In the genomic region with DNA sequence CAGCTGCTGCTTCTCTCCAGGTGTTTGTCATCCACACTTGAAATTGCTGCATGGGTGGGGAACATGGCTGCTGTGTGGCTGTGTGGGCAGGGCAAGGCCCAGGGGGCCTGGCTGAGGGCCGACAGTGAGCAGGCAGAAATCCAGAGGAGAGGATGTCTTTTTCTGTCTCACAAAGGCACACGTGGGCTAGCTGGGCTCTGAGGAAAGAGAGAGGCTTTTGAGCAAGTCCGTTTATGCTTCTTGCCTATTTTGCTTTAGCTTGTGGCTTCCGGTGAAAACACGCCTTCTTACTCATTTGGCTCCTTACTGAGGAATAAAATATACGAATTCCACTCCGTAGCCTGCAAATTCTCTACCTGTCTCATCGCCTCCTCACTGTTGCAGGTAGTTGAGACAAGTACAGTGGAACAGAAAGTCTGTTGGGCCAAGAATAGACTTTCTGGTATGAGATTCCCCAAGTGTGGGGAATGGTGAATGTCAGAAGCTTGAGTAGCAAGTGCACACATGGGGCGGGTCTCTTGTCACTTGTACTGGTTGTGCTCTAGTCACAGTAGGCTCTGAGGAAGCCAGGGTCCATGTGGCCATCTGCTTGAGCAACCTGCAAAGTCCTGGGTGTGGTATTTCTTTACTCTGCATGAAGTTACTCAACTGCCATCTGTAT, we compare ENCODE assay signal across 8 cellular contexts. TPM values are rescaled to one million over a fixed set of nuclear protein-coding genes. Genes with fewer than 3 reads are reported as not detected.
DNase-seq lines count a peak whose midpoint lies in the region; ATAC-seq and TF ChIP-seq lines count a peak whose summit lies in the region.

No MANE protein-coding gene starts in this region.

- peak; percentile 66 for DNase-seq in activated CD8-positive, alpha-beta memory T cell treated with anti-CD3 and anti-CD28 coated beads, Interleukin-2, amount 10 ng/mL, durations not matched to agents 7 days and 5 days
- no peak for DNase-seq in activated CD8-positive, alpha-beta memory T cell treated with anti-CD3 and anti-CD28 coated beads, Interleukin-2, amount 50 U/mL, for 48 hours
- no peak for DNase-seq in WTC11 (ENCODE audit: low spot score)
- no peak for DNase-seq in esophagus squamous epithelium (lab: John Stamatoyannopoulos, UW)
- DNase-seq in SW480 (ENCODE audit: low spot score) = no peak
- no peak for DNase-seq in GM20000 (ENCODE audit: low spot score)

- H3K4me1 Mint-ChIP-seq in activated CD8-positive, alpha-beta memory T cell treated with anti-CD3 and anti-CD28 coated beads, Interleukin-2, amount 10 ng/mL, durations not matched to agents 7 days and 5 days = peaks cover 45% of the 10 kb centered on the region
- H3K4me1 Mint-ChIP-seq in WTC11 = peaks cover 21% of the 10 kb centered on the region
- peaks cover 74% of the 10 kb centered on the region for H3K4me1 Mint-ChIP-seq in stimulated activated naive CD8-positive, alpha-beta T cell treated with anti-CD3 and anti-CD28 coated beads, Interleukin-15, Interleukin-2, amounts not matched to agents 100 ng/mL and 50 ng/mL, for 24 hours (ENCODE audit: low read depth)

- peak; percentile 71 for ATAC-seq in activated CD8-positive, alpha-beta memory T cell treated with anti-CD3 and anti-CD28 coated beads, Interleukin-2, amount 10 ng/mL, durations not matched to agents 7 days and 5 days
- ATAC-seq in WTC11 (no peak), HG02623 (IDR thresholded peaks at IDR 0.05; ENCODE audit: unreplicated experiment) (no peak)

- H3K9me3 Mint-ChIP-seq in activated CD8-positive, alpha-beta memory T cell treated with anti-CD3 and anti-CD28 coated beads, Interleukin-2, amount 10 ng/mL, durations not matched to agents 7 days and 5 days (ENCODE audit: low read depth) = no peaks in the 10 kb centered on the region
- no peaks in the 10 kb centered on the region for H3K9me3 Mint-ChIP-seq in WTC11
- H3K9me3 Mint-ChIP-seq in stimulated activated naive CD8-positive, alpha-beta T cell treated with anti-CD3 and anti-CD28 coated beads, Interleukin-15, Interleukin-2, amounts not matched to agents 100 ng/mL and 50 ng/mL, for 24 hours = no peaks in the 10 kb centered on the region

- H3K27me3 Mint-ChIP-seq in activated CD8-positive, alpha-beta memory T cell treated with anti-CD3 and anti-CD28 coated beads, Interleukin-2, amount 10 ng/mL, durations not matched to agents 7 days and 5 days = no peaks in the 10 kb centered on the region
- H3K27me3 Mint-ChIP-seq in WTC11 (ENCODE audit: low read depth) = no peaks in the 10 kb centered on the region
- no peaks in the 10 kb centered on the region for H3K27me3 Mint-ChIP-seq in stimulated activated naive CD8-positive, alpha-beta T cell treated with anti-CD3 and anti-CD28 coated beads, Interleukin-15, Interleukin-2, amounts not matched to agents 100 ng/mL and 50 ng/mL, for 24 hours

- peaks cover 19 to 71% (median 29%) of the 10 kb centered on the region in 3 donors for H3K4me1 ChIP-seq in esophagus squamous epithelium

- peak overlapping the region; percentile 20 for H3K4me3 Mint-ChIP-seq in activated CD8-positive, alpha-beta memory T cell treated with anti-CD3 and anti-CD28 coated beads, Interleukin-2, amount 10 ng/mL, durations not matched to agents 7 days and 5 days
- no peak overlapping the region for H3K4me3 Mint-ChIP-seq in WTC11
- H3K4me3 Mint-ChIP-seq in stimulated activated naive CD8-positive, alpha-beta T cell treated with anti-CD3 and anti-CD28 coated beads, Interleukin-15, Interleukin-2, amounts not matched to agents 100 ng/mL and 50 ng/mL, for 24 hours = peak overlapping the region; percentile 47

- 14 to 25% methylated on average over 9 of the region's 9 CpGs for WGBS in esophagus squamous epithelium, 2 donors

- H3K27me3 ChIP-seq in esophagus squamous epithelium = no peaks in the 10 kb centered on the region

- H3K36me3 Mint-ChIP-seq in activated CD8-positive, alpha-beta memory T cell treated with anti-CD3 and anti-CD28 coated beads, Interleukin-2, amount 10 ng/mL, durations not matched to agents 7 days and 5 days = no peaks in the 10 kb centered on the region
- peaks cover 4% of the 10 kb centered on the region; the same call in 1 of the 2 replicates for H3K36me3 Mint-ChIP-seq in WTC11
- H3K36me3 Mint-ChIP-seq in stimulated activated naive CD8-positive, alpha-beta T cell treated with anti-CD3 and anti-CD28 coated beads, Interleukin-15, Interleukin-2, amounts not matched to agents 100 ng/mL and 50 ng/mL, for 24 hours (ENCODE audit: low read depth) = peaks cover 7% of the 10 kb centered on the region

- H3K27ac ChIP-seq in esophagus squamous epithelium = peak overlapping the region; percentile 74 to 89 (median 80)

- H3K27ac Mint-ChIP-seq in activated CD8-positive, alpha-beta memory T cell treated with anti-CD3 and anti-CD28 coated beads, Interleukin-2, amount 10 ng/mL, durations not matched to agents 7 days and 5 days = peak overlapping the region; percentile 85
- peak overlapping the region; percentile 86 for H3K27ac Mint-ChIP-seq in WTC11
- H3K27ac Mint-ChIP-seq in stimulated activated naive CD8-positive, alpha-beta T cell treated with anti-CD3 and anti-CD28 coated beads, Interleukin-15, Interleukin-2, amounts not matched to agents 100 ng/mL and 50 ng/mL, for 24 hours = peak overlapping the region; percentile 84

- H3K9me3 ChIP-seq in esophagus squamous epithelium = no peaks in the 10 kb centered on the region

- TF ChIP-seq CTCF in WTC11 (IDR thresholded peaks at IDR 0.05) (no peak), esophagus squamous epithelium (IDR thresholded peaks at IDR 0.05) (no peak), GM20000 (IDR thresholded peaks at IDR 0.05; ENCODE audit: extremely low read depth, missing control alignments) (no peak)

- POLR2A ChIA-PET in WTC11 (lab: Charles Lee) = no interaction called here

- H3K4me3 ChIP-seq in esophagus squamous epithelium = no peak overlapping the region

- intact Hi-C loops in esophagus squamous epithelium (cut with DNase I) = loop anchor here (10.0 kb wide), 1 partner anchor 51 kb away; a partner anchor contains a TSS

- H3K36me3 ChIP-seq in esophagus squamous epithelium = peaks cover 0 to 12% (median 0%) of the 10 kb centered on the region in 3 donors

- no peak for TF ChIP-seq POLR2A in esophagus squamous epithelium (IDR thresholded peaks at IDR 0.05)

- CTCF ChIA-PET in activated CD8-positive, alpha-beta memory T cell treated with anti-CD3 and anti-CD28 coated beads, Interleukin-2, amount 10 ng/mL, durations not matched to agents 7 days and 5 days (lab: Charles Lee) = interaction anchor here (0.8 to 1.9 kb wide), 13 partner anchors 10 to 270 kb away, joined by 3 to 6 read pairs (median 4); a partner anchor contains a TSS
- CTCF ChIA-PET in WTC11 (lab: Charles Lee) = interaction anchor here (1.0 kb wide), 1 partner anchor 48 kb away, joined by 3 read pairs; a partner anchor contains a TSS

TF ChIP-seq in WTC11, 78 proteins besides CTCF, POLR2A, EP300 and RAD21 (continues in another document):
- TF ChIP-seq, protein P1, sequence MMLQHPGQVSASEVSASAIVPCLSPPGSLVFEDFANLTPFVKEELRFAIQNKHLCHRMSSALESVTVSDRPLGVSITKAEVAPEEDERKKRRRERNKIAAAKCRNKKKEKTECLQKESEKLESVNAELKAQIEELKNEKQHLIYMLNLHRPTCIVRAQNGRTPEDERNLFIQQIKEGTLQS (CRISPR knock-in tag; conservative IDR thresholded peaks at IDR 0.05) = no peak
- no peak for TF ChIP-seq ETV6 (CRISPR knock-in tag; IDR thresholded peaks at IDR 0.05)
- TF ChIP-seq, protein P2, sequence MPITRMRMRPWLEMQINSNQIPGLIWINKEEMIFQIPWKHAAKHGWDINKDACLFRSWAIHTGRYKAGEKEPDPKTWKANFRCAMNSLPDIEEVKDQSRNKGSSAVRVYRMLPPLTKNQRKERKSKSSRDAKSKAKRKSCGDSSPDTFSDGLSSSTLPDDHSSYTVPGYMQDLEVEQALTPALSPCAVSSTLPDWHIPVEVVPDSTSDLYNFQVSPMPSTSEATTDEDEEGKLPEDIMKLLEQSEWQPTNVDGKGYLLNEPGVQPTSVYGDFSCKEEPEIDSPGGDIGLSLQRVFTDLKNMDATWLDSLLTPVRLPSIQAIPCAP (CRISPR knock-in tag; IDR thresholded peaks at IDR 0.05) = no peak
- no peak for TF ChIP-seq ELF4 (CRISPR knock-in tag; IDR thresholded peaks at IDR 0.05; ENCODE audit: low read depth)
- TF ChIP-seq RELA (CRISPR knock-in tag; IDR thresholded peaks at IDR 0.05; ENCODE audit: borderline replicate concordance) = no peak
- TF ChIP-seq FOXP1 (CRISPR knock-in tag; IDR thresholded peaks at IDR 0.05; ENCODE audit: borderline replicate concordance) = no peak
- TF ChIP-seq, protein P3, sequence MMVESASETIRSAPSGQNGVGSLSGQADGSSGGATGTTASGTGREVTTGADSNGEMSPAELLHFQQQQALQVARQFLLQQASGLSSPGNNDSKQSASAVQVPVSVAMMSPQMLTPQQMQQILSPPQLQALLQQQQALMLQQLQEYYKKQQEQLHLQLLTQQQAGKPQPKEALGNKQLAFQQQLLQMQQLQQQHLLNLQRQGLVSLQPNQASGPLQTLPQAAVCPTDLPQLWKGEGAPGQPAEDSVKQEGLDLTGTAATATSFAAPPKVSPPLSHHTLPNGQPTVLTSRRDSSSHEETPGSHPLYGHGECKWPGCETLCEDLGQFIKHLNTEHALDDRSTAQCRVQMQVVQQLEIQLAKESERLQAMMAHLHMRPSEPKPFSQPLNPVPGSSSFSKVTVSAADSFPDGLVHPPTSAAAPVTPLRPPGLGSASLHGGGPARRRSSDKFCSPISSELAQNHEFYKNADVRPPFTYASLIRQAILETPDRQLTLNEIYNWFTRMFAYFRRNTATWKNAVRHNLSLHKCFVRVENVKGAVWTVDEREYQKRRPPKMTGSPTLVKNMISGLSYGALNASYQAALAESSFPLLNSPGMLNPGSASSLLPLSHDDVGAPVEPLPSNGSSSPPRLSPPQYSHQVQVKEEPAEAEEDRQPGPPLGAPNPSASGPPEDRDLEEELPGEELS (CRISPR knock-in tag; IDR thresholded peaks at IDR 0.05) = no peak

RNA-seq across cellular contexts. Expression of a gene that starts 28.4 kb away (rescaled TPM):
- 10 to 100 TPM; 48.7 to 53.3 TPM for total RNA-seq in activated CD8-positive, alpha-beta memory T cell treated with anti-CD3 and anti-CD28 coated beads, Interleukin-2, amount 10 ng/mL, durations not matched to agents 7 days and 5 days
- total RNA-seq in WTC11 (2021) (33.8 to 36.3 TPM (median 36.2 TPM) in 3 replicates), esophagus squamous epithelium (10 to 100 TPM; 66.0 to 75.6 (median 69.9) TPM)

RNA-seq across cellular contexts. Expression of a gene that starts 42.9 kb away (rescaled TPM):
- under 1 TPM; 0.18 to 0.23 TPM for total RNA-seq in activated CD8-positive, alpha-beta memory T cell treated with anti-CD3 and anti-CD28 coated beads, Interleukin-2, amount 10 ng/mL, durations not matched to agents 7 days and 5 days
- total RNA-seq in WTC11 (2021) (0.05 to 0.13 TPM (median 0.11 TPM) in 3 replicates), esophagus squamous epithelium (1 to 10 TPM in 2 of 4 donors, under 1 TPM in 2; 0.49 to 1.9 (median 1.0) TPM)

RNA-seq across cellular contexts. Expression of a gene that starts 48.0 kb away (rescaled TPM):
- total RNA-seq in activated CD8-positive, alpha-beta memory T cell treated with anti-CD3 and anti-CD28 coated beads, Interleukin-2, amount 10 ng/mL, durations not matched to agents 7 days and 5 days = 10 to 100 TPM; 55.2 to 65.7 TPM
- 14.8 to 21.1 TPM (median 16.9 TPM) in 3 replicates for total RNA-seq in WTC11 (2021)
- 1,000 to 10,000 TPM in 1 of 4 donors, 100 to 1,000 TPM in 3; 284 to 1,204 (median 702) TPM for total RNA-seq in esophagus squamous epithelium

Comparison
In these comparisons a context has a peak if more than half of its experiments do, and no peak if none do; other contexts are left out.
1. RNA of a gene that starts 48.0 kb away (total RNA-seq): 284 to 1,204 TPM in esophagus squamous epithelium; 55.2 to 65.7 TPM in activated CD8-positive, alpha-beta memory T cell treated with anti-CD3 and anti-CD28 coated beads, Interleukin-2, amount 10 ng/mL, durations not matched to agents 7 days and 5 days and 14.8 to 21.1 TPM in WTC11; every median in the first group is over 4 times any median in the second.
2. Peak in every context shown above with its lines, with median percentiles within 50 percentile points of each other: H3K27ac Mint-ChIP-seq.